Comparison of ENCODE assay signal across 18 cellular contexts in genomic region chr15:56913670-56914069, GRCh38. TPM values are rescaled to one million over a fixed set of nuclear protein-coding genes. Genes with fewer than 3 reads are reported as not detected.
DNase-seq lines count a peak whose midpoint lies in the region; ATAC-seq and TF ChIP-seq lines count a peak whose summit lies in the region.
"Had no signal": no experiment of that assay in that cellular context is flagged by ENCODE, and none has a peak within 500 bp of the region (broad histone marks: within the 10 kb centered on the region; RNA-seq: fewer than 3 reads in every experiment).

No MANE protein-coding gene starts in this region.

- no peak overlapping the region for H3K4me3 Mint-ChIP-seq in natural killer cell
- H3K4me3 Mint-ChIP-seq: activated naive CD8-positive, alpha-beta T cell treated with anti-CD3 and anti-CD28 coated beads, Interleukin-2, amount 10 ng/mL, durations not matched to agents 7 days and 5 days; activated T-helper 17 cell treated with anti-CD3 and anti-CD28 coated beads, Interleukin-2, amount 50 U/mL, for 72 hours had no signal

- H3K27ac ChIP-seq in left ventricle myocardium inferior (replicated peaks) = peak overlapping the region; percentile 5
- no peak overlapping the region for H3K27ac ChIP-seq in esophagus squamous epithelium
- H3K27ac ChIP-seq: hepatocyte, SJSA1, suprapubic skin had no signal

- H3K36me3 ChIP-seq in left ventricle myocardium inferior (no peaks in the 10 kb centered on the region), esophagus squamous epithelium (no peaks in the 10 kb centered on the region)
- H3K36me3 ChIP-seq: suprapubic skin had no signal

- H3K9me3 Mint-ChIP-seq in natural killer cell = no peaks in the 10 kb centered on the region
- H3K9me3 Mint-ChIP-seq: activated T-helper 17 cell treated with anti-CD3 and anti-CD28 coated beads, Interleukin-2, amount 50 U/mL, for 72 hours had no signal

- H3K27me3 ChIP-seq in left ventricle myocardium inferior (ENCODE audit: low read depth) (no peaks in the 10 kb centered on the region), esophagus squamous epithelium (no peaks in the 10 kb centered on the region)
- H3K27me3 ChIP-seq: hepatocyte, SJSA1, suprapubic skin had no signal

- H3K9me3 ChIP-seq in left ventricle myocardium inferior (replicated peaks) (no peaks in the 10 kb centered on the region), esophagus squamous epithelium (no peaks in the 10 kb centered on the region)
- H3K9me3 ChIP-seq: SJSA1, suprapubic skin had no signal

- peaks cover 15 to 20% of the 10 kb centered on the region in 2 donors for H3K4me1 Mint-ChIP-seq in natural killer cell

- no peaks in the 10 kb centered on the region for H3K27me3 Mint-ChIP-seq in natural killer cell (ENCODE audit: low read depth in 2 of 2)
- H3K27me3 Mint-ChIP-seq: activated naive CD8-positive, alpha-beta T cell treated with anti-CD3 and anti-CD28 coated beads, Interleukin-2, amount 10 ng/mL, durations not matched to agents 7 days and 5 days; activated T-helper 17 cell treated with anti-CD3 and anti-CD28 coated beads, Interleukin-2, amount 50 U/mL, for 72 hours had no signal

- H3K36me3 Mint-ChIP-seq in natural killer cell = no peaks in the 10 kb centered on the region

- H3K4me1 ChIP-seq in left ventricle myocardium inferior (peaks cover 36% of the 10 kb centered on the region), esophagus squamous epithelium (peaks cover 6 to 12% (median 8%) of the 10 kb centered on the region in 3 donors)

- 69 to 70% methylated on average over 2 of the region's 2 CpGs for WGBS in esophagus squamous epithelium, 2 donors

- no peak overlapping the region for H3K4me3 ChIP-seq in left ventricle myocardium inferior
- H3K4me3 ChIP-seq in esophagus squamous epithelium = no peak overlapping the region
- H3K4me3 ChIP-seq: hepatocyte, SJSA1, suprapubic skin had no signal

- DNase-seq in left ventricle myocardium inferior = no peak
- no peak for DNase-seq in Right ventricle myocardium inferior (ENCODE audit: missing footprints)
- peak; percentile 39 for DNase-seq in astrocyte of the hippocampus (ENCODE audit: low read depth, low spot score)
- DNase-seq in iPS-NIHi11 (ENCODE audit: low spot score) = peak; percentile 3
- DNase-seq in NCI-H128 (lab: John Stamatoyannopoulos, UW; ENCODE audit: unreplicated experiment) = no peak
- no peak for DNase-seq in HuH-7 (ENCODE audit: low spot score)
- no peak for DNase-seq in natural killer cell
- no peak for DNase-seq in esophagus squamous epithelium (lab: John Stamatoyannopoulos, UW)
- DNase-seq: activated naive CD8-positive, alpha-beta T cell treated with anti-CD3 and anti-CD28 coated beads, Interleukin-2, amount 10 ng/mL, durations not matched to agents 7 days and 5 days; central memory CD4-positive, alpha-beta T cell; DMS79 treated with DMSO at 0.1 percent for 48 hours; effector CD8-positive, alpha-beta T cell; NCI-H1048; NCI-H524 treated with DMSO at 0.1 percent for 48 hours had no signal

- no peak for ATAC-seq in Right ventricle myocardium inferior
- ATAC-seq in natural killer cell = no peak
- ATAC-seq: activated T-helper 17 cell treated with anti-CD3 and anti-CD28 coated beads, Interleukin-2, amount 50 U/mL, for 72 hours had no signal

- intact Hi-C loops in left ventricle myocardium inferior (cut with micrococcal nuclease) = no loop called here
- intact Hi-C loops in Right ventricle myocardium inferior (cut with DNase I) = loop anchor here (10.0 kb wide), 2 partner anchors 179 to 301 kb away; partner anchors contain the start of gene ZNF280D
- intact Hi-C loops in natural killer cell (cut with micrococcal nuclease) = no loop called here
- intact Hi-C loops in esophagus squamous epithelium (cut with DNase I) = no loop called here

- TF ChIP-seq POLR2A in esophagus squamous epithelium (IDR thresholded peaks at IDR 0.05) = no peak

- TF ChIP-seq CTCF in left ventricle myocardium inferior (IDR thresholded peaks at IDR 0.05; ENCODE audit: borderline replicate concordance) (no peak), natural killer cell (IDR thresholded peaks at IDR 0.05) (no peak), esophagus squamous epithelium (IDR thresholded peaks at IDR 0.05) (no peak)

- H3K27ac Mint-ChIP-seq in natural killer cell = no peak overlapping the region
- H3K27ac Mint-ChIP-seq: activated naive CD8-positive, alpha-beta T cell treated with anti-CD3 and anti-CD28 coated beads, Interleukin-2, amount 10 ng/mL, durations not matched to agents 7 days and 5 days; activated T-helper 17 cell treated with anti-CD3 and anti-CD28 coated beads, Interleukin-2, amount 50 U/mL, for 72 hours had no signal

RNA-seq across cellular contexts. Expression of gene TCF12, which starts 4.8 kb away (rescaled TPM):
- total RNA-seq in left ventricle myocardium inferior (52.1 TPM), Right ventricle myocardium inferior (46.5 TPM), natural killer cell (100 to 1,000 TPM in 2 of 3 donors, 10 to 100 TPM in 1; 84.1 to 111 (median 107) TPM), esophagus squamous epithelium (10 to 100 TPM; 28.5 to 90.4 (median 51.3) TPM)

Comparison
In these comparisons a context has a peak if more than half of its experiments do, and no peak if none do; other contexts are left out.
1. DNase-seq: peak in astrocyte of the hippocampus (single experiment) and iPS-NIHi11 (single experiment); none in left ventricle myocardium inferior (single experiment), Right ventricle myocardium inferior (single experiment), NCI-H128 (single experiment), HuH-7 (single experiment), natural killer cell (single experiment) and esophagus squamous epithelium (single experiment).